19 cellular contexts compared by ENCODE assay signal in genomic region chr7:20545016-20545415, GRCh38.
DNase-seq lines count a peak whose midpoint lies in the region; ATAC-seq, FAIRE-seq and TF ChIP-seq lines count a peak whose summit lies in the region.
"Had no signal": no experiment of that assay in that cellular context is flagged by ENCODE, and none has a peak within 500 bp of the region (broad histone marks: within the 10 kb centered on the region; RNA-seq: fewer than 3 reads in every experiment).

No MANE protein-coding gene starts in this region.

- H3K4me2 ChIP-seq in GM23338 (0 out of 2 replicates have a peak overlapping the region, but pooled peaks have one; percentile 8), keratinocyte (ENCODE audit: control insufficient read depth, extremely low read depth, insufficient read depth, low read depth, low read length) (no peak overlapping the region), osteoblast (ENCODE audit: insufficient read depth, low read length) (no peak overlapping the region)
- H3K4me2 ChIP-seq: A549 had no signal

- H3K4me3 Mint-ChIP-seq in GM23338, result no peak overlapping the region
- H3K4me3 Mint-ChIP-seq: CD4-positive, alpha-beta memory T cell; H9 had no signal

- H3K36me3 Mint-ChIP-seq in GM23338 (ENCODE audit: low read depth), result peaks cover 3% of the 10 kb centered on the region; the same call in 1 of the 3 replicates
- H3K36me3 Mint-ChIP-seq: CD4-positive, alpha-beta memory T cell had no signal

- H3F3A ChIP-seq in GM23338 (replicated peaks; ENCODE audit: low read depth), result no peaks in the 10 kb centered on the region

- no peaks in the 10 kb centered on the region for H3K36me3 ChIP-seq in GM23338 (ENCODE audit: insufficient read depth)
- H3K36me3 ChIP-seq in keratinocyte (ENCODE audit: control insufficient read depth in 2 of 2, extremely low read depth in 1 of 2, insufficient read depth in 2 of 2, low read length in 2 of 2), result no peaks in the 10 kb centered on the region
- H3K36me3 ChIP-seq in osteoblast (ENCODE audit: insufficient read depth, low read length), result no peaks in the 10 kb centered on the region

- peaks cover 15% of the 10 kb centered on the region for H3K4me1 Mint-ChIP-seq in GM23338
- H3K4me1 Mint-ChIP-seq: CD4-positive, alpha-beta memory T cell had no signal

- no peaks in the 10 kb centered on the region for H4K20me1 ChIP-seq in GM23338 (replicated peaks; ENCODE audit: insufficient read depth)
- no peaks in the 10 kb centered on the region for H4K20me1 ChIP-seq in keratinocyte (ENCODE audit: control insufficient read depth, extremely low read depth, insufficient read depth, low read length)
- no peaks in the 10 kb centered on the region for H4K20me1 ChIP-seq in osteoblast (ENCODE audit: insufficient read depth, low read length)

- no peaks in the 10 kb centered on the region for H3K79me2 ChIP-seq in GM23338 (replicated peaks; ENCODE audit: insufficient read depth)
- no peaks in the 10 kb centered on the region for H3K79me2 ChIP-seq in keratinocyte (ENCODE audit: control insufficient read depth, insufficient read depth, low read length)
- H3K79me2 ChIP-seq in osteoblast (ENCODE audit: insufficient read depth, low read length), result no peaks in the 10 kb centered on the region

- dilution Hi-C loops in keratinocyte (cut with MboI; ENCODE audit: extremely low pct_ligation_motif_present, low sequenced_read_pairs), result no loop called here

- no peaks in the 10 kb centered on the region for H3K9me1 ChIP-seq in keratinocyte (ENCODE audit: control insufficient read depth, extremely low read depth, insufficient read depth, low read length)

- H2AFZ ChIP-seq in GM23338, result no peak overlapping the region
- peak overlapping the region; percentile 12 for H2AFZ ChIP-seq in keratinocyte (ENCODE audit: control insufficient read depth, low read length)
- no peak overlapping the region for H2AFZ ChIP-seq in osteoblast (ENCODE audit: low read length)

- H3K27ac ChIP-seq in GM23338 (ENCODE audit: low read depth) (no peak overlapping the region), keratinocyte (ENCODE audit: control insufficient read depth, insufficient read depth, low read length) (no peak overlapping the region), osteoblast (ENCODE audit: low read depth, low read length) (no peak overlapping the region)
- H3K27ac ChIP-seq: A549 had no signal

- no peaks in the 10 kb centered on the region for H3K9me2 ChIP-seq in GM23338 (ENCODE audit: insufficient read depth)

- no peak for TF ChIP-seq CTCF in GM23338 (conservative IDR thresholded peaks at IDR 0.05; ENCODE audit: low read depth in 2 of 2)
- TF ChIP-seq CTCF in keratinocyte (optimal IDR thresholded peaks at IDR 0.05 in 1 of 3, IDR thresholded peaks at IDR 0.05 in 1 of 3, conservative IDR thresholded peaks at IDR 0.05 in 1 of 3; ENCODE audit: extremely low read depth in 1 of 3, insufficient read depth in 2 of 3, low read length in 3 of 3), result no peak
- TF ChIP-seq CTCF in osteoblast (IDR thresholded peaks at IDR 0.05; ENCODE audit: extremely low read depth, low read depth, low read length), result no peak

- peaks cover 9% of the 10 kb centered on the region; the same call in 1 of the 3 replicates for H3K9me3 Mint-ChIP-seq in GM23338

- no peak overlapping the region for H3K27ac Mint-ChIP-seq in GM23338
- H3K27ac Mint-ChIP-seq: CD4-positive, alpha-beta memory T cell; H9 had no signal

- no peak for FAIRE-seq in keratinocyte (lab: Jason Lieb, UNC)
- FAIRE-seq: A549, GM12891 had no signal

- H3K27me3 ChIP-seq in GM23338 (ENCODE audit: insufficient read depth) (no peaks in the 10 kb centered on the region), keratinocyte (ENCODE audit: control insufficient read depth, extremely low read depth, insufficient read depth, low read length) (no peaks in the 10 kb centered on the region), osteoblast (ENCODE audit: insufficient read depth, low read length) (no peaks in the 10 kb centered on the region)

- ATAC-seq in GM23338 (no peak), HG03378 (IDR thresholded peaks at IDR 0.05; ENCODE audit: unreplicated experiment) (no peak), HG02852 (IDR thresholded peaks at IDR 0.05; ENCODE audit: unreplicated experiment) (no peak)
- ATAC-seq: A549, HCT116 had no signal

- H3K9me3 ChIP-seq in keratinocyte (ENCODE audit: control insufficient read depth, low read depth, low read length), result peaks cover 2% of the 10 kb centered on the region
- H3K9me3 ChIP-seq in osteoblast (ENCODE audit: low read depth, low read length), result no peaks in the 10 kb centered on the region
- H3K9me3 ChIP-seq: A549 had no signal

- H3K27me3 Mint-ChIP-seq in GM23338 (ENCODE audit: insufficient read depth, low read depth, poor library complexity), result peaks cover 2% of the 10 kb centered on the region
- H3K27me3 Mint-ChIP-seq: CD4-positive, alpha-beta memory T cell had no signal

- no peak overlapping the region for H3K4me3 ChIP-seq in GM23338
- no peak overlapping the region for H3K4me3 ChIP-seq in keratinocyte (ENCODE audit: control insufficient read depth in 2 of 3, extremely low read depth in 1 of 3, insufficient read depth in 2 of 3, low read depth in 1 of 3, low read length in 3 of 3)
- H3K4me3 ChIP-seq in osteoblast (ENCODE audit: insufficient read depth, low read length), result no peak overlapping the region
- H3K4me3 ChIP-seq: A549 had no signal

- H3K4me1 ChIP-seq in GM23338 (ENCODE audit: insufficient read depth) (peaks cover 16% of the 10 kb centered on the region), keratinocyte (ENCODE audit: control insufficient read depth, extremely low read depth, insufficient read depth, low read length) (peaks cover 12% of the 10 kb centered on the region), osteoblast (ENCODE audit: insufficient read depth, low read length) (no peaks in the 10 kb centered on the region)
- H3K4me1 ChIP-seq: A549 had no signal

- DNase-seq in GM23338 (ENCODE audit: low spot score) (peak; percentile 8), dermis blood vessel endothelial cell (peak; percentile 23), keratinocyte (ENCODE audit: low read depth, low spot score) (no peak), osteoblast (ENCODE audit: insufficient read length, low spot score, missing footprints) (peak; percentile 3), GOT3 (lab: John Stamatoyannopoulos, UW) (no peak)
- DNase-seq: 8988T; C1 segment of cervical spinal cord; Calu3; CD4-positive, alpha-beta memory T cell; COR-L47; DMS53; DMS79 treated with DMSO at 0.1 percent for 48 hours; GF-D8; H9 had no signal

- H3K9ac ChIP-seq in keratinocyte (ENCODE audit: control insufficient read depth, extremely low read depth, insufficient read depth, low read length), result no peak overlapping the region

TF ChIP-seq in GM23338, 12 proteins besides CTCF, POLR2A, EP300 and RAD21 (continues in another document):
- TF ChIP-seq CREB1 (CRISPR knock-in tag; IDR thresholded peaks at IDR 0.05; ENCODE audit: low read depth) (no peak), STAT1 (IDR thresholded peaks at IDR 0.05; ENCODE audit: unreplicated experiment) (no peak), REST (IDR thresholded peaks at IDR 0.05; ENCODE audit: unreplicated experiment) (no peak), ZNF114 (CRISPR knock-in tag; IDR thresholded peaks at IDR 0.05) (no peak), ZNF331 (CRISPR knock-in tag; IDR thresholded peaks at IDR 0.05; ENCODE audit: low read depth) (no peak), NANOG (IDR thresholded peaks at IDR 0.05; ENCODE audit: borderline replicate concordance) (no peak), ETS1 (IDR thresholded peaks at IDR 0.05) (no peak), POLR2AphosphoS5 (IDR thresholded peaks at IDR 0.05; ENCODE audit: low read depth) (no peak)

Comparison
In these comparisons a context has a peak if more than half of its experiments do, and no peak if none do; other contexts are left out.
1. DNase-seq: peak in GM23338 (single experiment), dermis blood vessel endothelial cell (single experiment) and osteoblast (single experiment); none in keratinocyte (single experiment) and GOT3 (single experiment).